ENCODE assay signal across 18 cellular contexts in genomic region chr11:64004590-64004984, GRCh38. TPM values are rescaled to one million over a fixed set of nuclear protein-coding genes. Genes with fewer than 3 reads are reported as not detected.
DNase-seq lines count a peak whose midpoint lies in the region; ATAC-seq, FAIRE-seq and TF ChIP-seq lines count a peak whose summit lies in the region.
"Had no signal": no experiment of that assay in that cellular context is flagged by ENCODE, and none has a peak within 500 bp of the region (broad histone marks: within the 10 kb centered on the region; RNA-seq: fewer than 3 reads in every experiment).

No MANE protein-coding gene starts in this region.

- no peak overlapping the region for H4K5ac ChIP-seq in H1 (ENCODE audit: insufficient read length, low read depth, low read length)

- no peak overlapping the region for H2AK5ac ChIP-seq in H1 (ENCODE audit: low read depth, low read length)

- 0 out of 2 replicates have a peak, but pooled peaks cover 5% of the 10 kb centered on the region for H3F3A ChIP-seq in GM23248 (ENCODE audit: insufficient read depth)

- no peaks in the 10 kb centered on the region for H3K36me3 ChIP-seq in GM23248 (ENCODE audit: low read depth)
- H3K36me3 ChIP-seq in SK-N-MC (ENCODE audit: insufficient read depth, low read length) = no peaks in the 10 kb centered on the region
- H3K36me3 ChIP-seq in H1 (ENCODE audit: control insufficient read depth in 2 of 4, insufficient read depth in 4 of 4, low read length in 3 of 4) = no peaks in the 10 kb centered on the region
- no peaks in the 10 kb centered on the region for H3K36me3 ChIP-seq in ovary
- no peaks in the 10 kb centered on the region for H3K36me3 ChIP-seq in esophagus muscularis mucosa
- H3K36me3 ChIP-seq: BE2C had no signal

- H2BK12ac ChIP-seq in H1 (ENCODE audit: low read depth, low read length) = no peak overlapping the region

- H3K27ac ChIP-seq in A549 (peak overlapping the region; percentile 31 to 75; a peak in 4 of 6 replicates), GM23248 (no peak overlapping the region), SK-N-MC (no peak overlapping the region), H1 (ENCODE audit: low read depth, low read length) (no peak overlapping the region), ovary (no peak overlapping the region), esophagus muscularis mucosa (replicated peaks in 1 of 4) (no peak overlapping the region)

- no peak for TF ChIP-seq EP300 in A549 (IDR thresholded peaks at IDR 0.05)
- no peak for TF ChIP-seq EP300 in H1 (IDR thresholded peaks at IDR 0.05; ENCODE audit: borderline replicate concordance in 1 of 2, low read depth in 2 of 2, low read length in 2 of 2)
- TF ChIP-seq EP300 in ovary (IDR thresholded peaks at IDR 0.05) = no peak
- no peak for TF ChIP-seq EP300 in esophagus muscularis mucosa (IDR thresholded peaks at IDR 0.05)

- H3K79me2 ChIP-seq in GM23248 (ENCODE audit: insufficient read depth) (no peaks in the 10 kb centered on the region), H1 (ENCODE audit: control insufficient read depth in 1 of 2, insufficient read depth in 2 of 2, low read length in 2 of 2) (no peaks in the 10 kb centered on the region)

- H3K9me2 ChIP-seq in GM23248 (ENCODE audit: insufficient read depth) = no peaks in the 10 kb centered on the region

- POLR2A ChIA-PET in A549 (lab: Yijun Ruan, JAX) (no interaction called here), H1 (lab: Charles Lee; ENCODE audit: partially characterized antibody) (interaction anchor here (1.1 kb wide), 1 partner anchor 30 kb away, joined by 3 read pairs; the partner anchor contains the start of gene COX8A)

- H3K4ac ChIP-seq in H1 (replicated peaks; ENCODE audit: insufficient read length, low read depth, low read length) = no peak overlapping the region

- no peak for TF ChIP-seq RAD21 in A549 (conservative IDR thresholded peaks at IDR 0.05 in 1 of 2, IDR thresholded peaks at IDR 0.05 in 1 of 2)
- TF ChIP-seq RAD21 in H1 (IDR thresholded peaks at IDR 0.05 in 1 of 2, conservative IDR thresholded peaks at IDR 0.05 in 1 of 2; ENCODE audit: low read depth in 2 of 2, low read length in 2 of 2) = no peak

- FAIRE-seq in A549 (lab: Jason Lieb, UNC) (no peak), H1 (lab: Jason Lieb, UNC) (no peak)

- H4K8ac ChIP-seq in H1 (ENCODE audit: extremely low read depth, insufficient read depth, low read length) = no peak overlapping the region; the same call in 1 of the 2 replicates

- TF ChIP-seq CTCF in A549 (IDR thresholded peaks at IDR 0.05) (no peak), H1 (IDR thresholded peaks at IDR 0.05; ENCODE audit: control extremely low read depth in 1 of 3, insufficient read depth in 1 of 3, low read depth in 1 of 3, low read length in 3 of 3) (no peak), ovary (IDR thresholded peaks at IDR 0.05) (no peak), esophagus muscularis mucosa (IDR thresholded peaks at IDR 0.05) (no peak)

- H3K23ac ChIP-seq in H1 (ENCODE audit: insufficient read length) = no peak overlapping the region

- peak in 1 of 2 experiments; percentile 75 for DNase-seq in A549 (ENCODE audit: low read depth in 1 of 2, low spot score in 1 of 2)
- DNase-seq in GM23248 = peak; percentile 17
- DNase-seq in SK-N-MC (ENCODE audit: low read depth, low spot score) = no peak
- no peak for DNase-seq in H1 (ENCODE audit: low read depth in 1 of 2, low spot score in 2 of 2)
- no peak for DNase-seq in ureter (ENCODE audit: low spot score)
- no peak for DNase-seq in ovary
- DNase-seq in kidney glomerular epithelial cell (lab: John Stamatoyannopoulos, UW) = no peak
- no peak for DNase-seq in esophagus muscularis mucosa (ENCODE audit: extremely low spot score)
- DNase-seq: BE2C; CD8-positive, alpha-beta memory T cell; DMS 273 treated with DMSO at 0.1 percent for 48 hours; HCEC 1CT; NCI-H1048; NCI-H146; NCI-H345; NCI-H526 treated with DMSO at 0.1 percent for 48 hours; NK-92 treated with Interleukin-12 subunit alpha and Interleukin-12 subunit beta, amount 100 ng/mL, for 24 hours; OCI-M1 had no signal

- no peak overlapping the region for H2BK5ac ChIP-seq in H1 (ENCODE audit: low read depth, low read length)

- 52% methylated on average over 4 of the region's 4 CpGs for WGBS in A549 (ENCODE audit: missing lambda C conversion rate)
- 75 to 78% methylated on average over 4 of the region's 4 CpGs for whole genome bisulfite sequencing in GM23248 (ENCODE audit: low coverage in 1 of 2, low lambda C conversion rate in 2 of 2, missing lambda C conversion rate in 2 of 2), 2 experiments
- 68% methylated on average over 4 of the region's 4 CpGs; no CpG with 5 or more reads in 1 of the 2 experiments for WGBS in H1 (ENCODE audit: extremely low coverage in 1 of 2, insufficient coverage in 1 of 2, insufficient read length in 1 of 2, insufficient replicate concordance in 2 of 2, low coverage in 1 of 2, low lambda C conversion rate in 2 of 2, missing lambda C conversion rate in 1 of 2), 2 experiments
- 77 to 85% (median 80%) methylated on average over 4 of the region's 4 CpGs for WGBS in ovary, 3 donors
- WGBS in esophagus muscularis mucosa = 73% methylated on average over 4 of the region's 4 CpGs

- no peak overlapping the region for H3K4me3 ChIP-seq in A549
- no peak overlapping the region for H3K4me3 ChIP-seq in GM23248
- 0 out of 2 replicates have a peak overlapping the region, but pooled peaks have one; percentile 7 for H3K4me3 ChIP-seq in SK-N-MC
- H3K4me3 ChIP-seq in H1 (ENCODE audit: extremely low read depth in 1 of 4, insufficient read depth in 2 of 4, low read depth in 3 of 4, low read length in 4 of 4) = no peak overlapping the region
- H3K4me3 ChIP-seq in ovary = no peak overlapping the region
- no peak overlapping the region for H3K4me3 ChIP-seq in esophagus muscularis mucosa

- intact Hi-C loops in ovary (cut with DNase I) (loop anchor here in 2 of 4 donors (5.0 to 10.0 kb wide), 2 partner anchors 148 to 290 kb away; partner anchors contain the start of gene KCNK4 (in 1 of the 2)), esophagus muscularis mucosa (cut with DNase I) (no loop called here)

- H4K20me1 ChIP-seq in GM23248 (ENCODE audit: insufficient read depth) = no peaks in the 10 kb centered on the region
- H4K20me1 ChIP-seq in H1 (replicated peaks in 1 of 2; ENCODE audit: control insufficient read depth in 1 of 2, insufficient read depth in 2 of 2, low read length in 2 of 2) = peaks cover 2 to 7% of the 10 kb centered on the region in 2 experiments

- no peak overlapping the region for H2BK120ac ChIP-seq in H1 (replicated peaks; ENCODE audit: low read depth, low read length)

- no peak overlapping the region for H3K18ac ChIP-seq in H1 (ENCODE audit: extremely low read depth, low read length)

- no peak overlapping the region for H4K91ac ChIP-seq in H1 (replicated peaks; ENCODE audit: insufficient read length, low read length)

- H3K9ac ChIP-seq in GM23248 (no peak overlapping the region), SK-N-MC (ENCODE audit: insufficient read length) (no peak overlapping the region), H1 (replicated peaks in 1 of 4; ENCODE audit: extremely low read depth in 1 of 4, low read depth in 3 of 4, low read length in 3 of 4) (no peak overlapping the region)

- H3K27me3 ChIP-seq in GM23248 (replicated peaks; ENCODE audit: insufficient read depth) (no peaks in the 10 kb centered on the region), H1 (replicated peaks in 1 of 4; ENCODE audit: control insufficient read depth in 3 of 4, extremely low read depth in 1 of 4, insufficient read depth in 3 of 4, low read length in 3 of 4) (peaks cover 33 to 80% (median 66%) of the 10 kb centered on the region in 4 experiments), ovary (no peaks in the 10 kb centered on the region), esophagus muscularis mucosa (peaks cover 0 to 15% (median 0%) of the 10 kb centered on the region in 4 donors)
- H3K27me3 ChIP-seq: BE2C had no signal

- in situ Hi-C loops in GM23248 (cut with MboI) = loop anchor here (10.0 kb wide), 1 partner anchor 140 kb away; no protein-coding TSS in a partner anchor

- no peak overlapping the region for H2AFZ ChIP-seq in GM23248
- no peak overlapping the region for H2AFZ ChIP-seq in H1 (ENCODE audit: low read length)

- TF ChIP-seq POLR2A in A549 (IDR thresholded peaks at IDR 0.05; ENCODE audit: low read length) = no peak
- TF ChIP-seq POLR2A in H1 (IDR thresholded peaks at IDR 0.05; ENCODE audit: control extremely low read depth in 1 of 2, low read depth in 2 of 2, low read length in 2 of 2) = no peak
- TF ChIP-seq POLR2A in ovary (IDR thresholded peaks at IDR 0.05) = no peak
- TF ChIP-seq POLR2A in esophagus muscularis mucosa (IDR thresholded peaks at IDR 0.05; ENCODE audit: low read depth) = no peak

- H3K14ac ChIP-seq in H1 (ENCODE audit: insufficient read length) = no peak overlapping the region

- H3K79me1 ChIP-seq in H1 (ENCODE audit: low read depth, low read length) = no peaks in the 10 kb centered on the region

- H3K23me2 ChIP-seq in H1 (ENCODE audit: low read depth, low read length) = peaks cover 18% of the 10 kb centered on the region; the same call in 1 of the 2 replicates

- CTCF ChIA-PET in A549 (lab: Yijun Ruan, JAX) (interaction anchor here (6.2 kb wide), 1 partner anchor 143 kb away, joined by 41 read pairs; no protein-coding TSS in a partner anchor), H1 (lab: Charles Lee; ENCODE audit: partially characterized antibody) (interaction anchor here (0.7 to 6.3 kb wide), 4 partner anchors 12 to 1447 kb away, joined by 3 to 43 read pairs (median 4); no protein-coding TSS in a partner anchor)

- H3K4me2 ChIP-seq in A549 (peak overlapping the region; percentile 37), GM23248 (ENCODE audit: unreplicated experiment) (no peak overlapping the region), H1 (ENCODE audit: insufficient read depth in 1 of 2, low read depth in 2 of 2, low read length in 2 of 2) (no peak overlapping the region)

- H3K9me3 ChIP-seq in A549 = no peaks in the 10 kb centered on the region
- no peaks in the 10 kb centered on the region for H3K9me3 ChIP-seq in GM23248 (ENCODE audit: low read depth)
- H3K9me3 ChIP-seq in SK-N-MC (ENCODE audit: low read depth, low read length) = no peaks in the 10 kb centered on the region
- H3K9me3 ChIP-seq in H1 (ENCODE audit: insufficient read depth in 2 of 2, low read depth in 1 of 2, low read length in 1 of 2) = no peaks in the 10 kb centered on the region
- H3K9me3 ChIP-seq in ovary = no peaks in the 10 kb centered on the region
- no peaks in the 10 kb centered on the region for H3K9me3 ChIP-seq in esophagus muscularis mucosa
- H3K9me3 ChIP-seq: BE2C had no signal

- H3K56ac ChIP-seq in H1 (replicated peaks; ENCODE audit: insufficient read length, low read depth, low read length) = no peak overlapping the region

- no peak overlapping the region for H2BK15ac ChIP-seq in H1 (ENCODE audit: low read length)

- no peak overlapping the region for H2BK20ac ChIP-seq in H1 (ENCODE audit: low read length)

- H3K4me1 ChIP-seq in A549 = peaks cover 38% of the 10 kb centered on the region
- peaks cover 8% of the 10 kb centered on the region for H3K4me1 ChIP-seq in GM23248 (ENCODE audit: insufficient read depth)
- peaks cover 0 to 20% (median 12%) of the 10 kb centered on the region in 4 experiments; a peak in 5 of 7 replicates for H3K4me1 ChIP-seq in H1 (replicated peaks in 1 of 4; ENCODE audit: control insufficient read depth in 3 of 4, insufficient read depth in 4 of 4, low read length in 3 of 4)
- peaks cover 13% of the 10 kb centered on the region for H3K4me1 ChIP-seq in ovary (ENCODE audit: insufficient read depth)
- H3K4me1 ChIP-seq in esophagus muscularis mucosa = peaks cover 43 to 56% (median 50%) of the 10 kb centered on the region in 4 donors
- H3K4me1 ChIP-seq: BE2C had no signal

- no peak for ATAC-seq in A549

RNA-seq across cellular contexts. Expression of gene OTUB1, which starts 18.3 kb away (rescaled TPM):
- polyA plus RNA-seq in A549 (2011; rRNA removed) = 109 and 113 TPM in 2 replicates
- polyA plus RNA-seq in A549 (2012; cell fraction: cytosol; rRNA removed) = 235 and 277 TPM in 2 replicates
- 475 and 538 TPM in 2 replicates for polyA plus RNA-seq in A549 (2012; cell fraction: nucleus; rRNA removed)
- 94.0 to 97.4 TPM (median 95.8 TPM) in 3 replicates for polyA plus RNA-seq in A549 (2017; fragmentation: RNase III; extraction: RNeasy Plus Mini Kit Qiagen cat#74134 plus additional on column Dnase treatment)
- polyA minus RNA-seq in A549 (2011; rRNA and poly(A)+ RNA removed) = 88.6 and 93.5 TPM in 2 replicates
- 35.5 and 48.3 TPM in 2 replicates for total RNA-seq in GM23248 (2014; rRNA removed; shearing (Covaris generic))
- polyA plus RNA-seq in GM23248 (2016; fragmentation: Nextera tagmentation; extraction: Ambion mirVana) = 123 and 130 TPM in 2 replicates
- 110 and 112 TPM in 2 replicates for total RNA-seq in H1 (2021; fragmentation: NEBNext Ultra II Directional; extraction: Animal tissue kit (Norgen Biotek cat#: 25700))
- 274 and 348 TPM in 2 replicates for polyA plus RNA-seq in H1 (2011; rRNA removed)
- 214 TPM for polyA plus RNA-seq in H1 (2011; cell fraction: cytosol; rRNA removed)
- polyA plus RNA-seq in H1 (2011; cell fraction: nucleus; rRNA removed) = 408 TPM
- polyA plus RNA-seq in H1 (2012, experiment 1 of 2) = 116 to 162 TPM (median 150 TPM) in 4 replicates
- 177 TPM for polyA plus RNA-seq in H1 (2012, experiment 2 of 2)
- polyA plus RNA-seq in H1 (2013, experiment 1 of 2) = 88.3 TPM
- polyA plus RNA-seq in H1 (2013, experiment 2 of 2) = 81.7 TPM
- 105 and 113 TPM in 2 replicates for polyA minus RNA-seq in H1 (2011; rRNA and poly(A)+ RNA removed)
- polyA minus RNA-seq in H1 (2011; cell fraction: cytosol; rRNA and poly(A)+ RNA removed) = 71.3 TPM
- polyA minus RNA-seq in H1 (2011; cell fraction: nucleus; rRNA and poly(A)+ RNA removed) = 57.0 TPM
- total RNA-seq in ureter = 75.5 TPM
- total RNA-seq in ovary = 10 to 100 TPM; 49.4 to 66.7 (median 50.7) TPM
- 10 to 100 TPM; 34.7 to 55.1 TPM for polyA plus RNA-seq in ovary
- total RNA-seq in esophagus muscularis mucosa = 10 to 100 TPM; 57.7 to 70.5 (median 65.4) TPM

RNA-seq across cellular contexts. Expression of gene COX8A, which starts 30.2 kb away (rescaled TPM):
- polyA plus RNA-seq in A549 (2011; rRNA removed) = 312 and 358 TPM in 2 replicates
- polyA plus RNA-seq in A549 (2012; cell fraction: cytosol; rRNA removed) = 1,415 and 1,671 TPM in 2 replicates
- 2,004 and 2,028 TPM in 2 replicates for polyA plus RNA-seq in A549 (2012; cell fraction: nucleus; rRNA removed)
- 750 to 794 TPM (median 759 TPM) in 3 replicates for polyA plus RNA-seq in A549 (2017; fragmentation: RNase III; extraction: RNeasy Plus Mini Kit Qiagen cat#74134 plus additional on column Dnase treatment)
- polyA minus RNA-seq in A549 (2011; rRNA and poly(A)+ RNA removed) = 299 and 328 TPM in 2 replicates
- total RNA-seq in GM23248 (2014; rRNA removed; shearing (Covaris generic)) = 358 and 388 TPM in 2 replicates
- polyA plus RNA-seq in GM23248 (2016; fragmentation: Nextera tagmentation; extraction: Ambion mirVana) = 397 and 417 TPM in 2 replicates
- total RNA-seq in H1 (2021; fragmentation: NEBNext Ultra II Directional; extraction: Animal tissue kit (Norgen Biotek cat#: 25700)) = 365 and 413 TPM in 2 replicates
- 1,720 and 2,058 TPM in 2 replicates for polyA plus RNA-seq in H1 (2011; rRNA removed)
- polyA plus RNA-seq in H1 (2011; cell fraction: cytosol; rRNA removed) = 801 TPM
- polyA plus RNA-seq in H1 (2011; cell fraction: nucleus; rRNA removed) = 895 TPM
- polyA plus RNA-seq in H1 (2012, experiment 1 of 2) = 439 to 800 TPM (median 741 TPM) in 4 replicates
- 1,693 TPM for polyA plus RNA-seq in H1 (2012, experiment 2 of 2)
- polyA plus RNA-seq in H1 (2013, experiment 1 of 2) = 891 TPM
- polyA plus RNA-seq in H1 (2013, experiment 2 of 2) = 816 TPM
- polyA minus RNA-seq in H1 (2011; rRNA and poly(A)+ RNA removed) = 145 and 160 TPM in 2 replicates
- 241 TPM for polyA minus RNA-seq in H1 (2011; cell fraction: cytosol; rRNA and poly(A)+ RNA removed)
- polyA minus RNA-seq in H1 (2011; cell fraction: nucleus; rRNA and poly(A)+ RNA removed) = 152 TPM
- 291 TPM for total RNA-seq in ureter
- total RNA-seq in ovary = 100 to 1,000 TPM; 197 to 339 (median 222) TPM
- 100 to 1,000 TPM in 1 of 2 donors, 10 to 100 TPM in 1; 64.8 to 438 TPM for polyA plus RNA-seq in ovary
- total RNA-seq in esophagus muscularis mucosa = 100 to 1,000 TPM; 393 to 518 (median 445) TPM

RNA-seq across cellular contexts. Expression of gene FLRT1, which starts 31.1 kb away (rescaled TPM):
- 0.28 and 0.31 TPM in 2 replicates for polyA plus RNA-seq in A549 (2011; rRNA removed)
- polyA plus RNA-seq in A549 (2012; cell fraction: cytosol; rRNA removed) = 0.08 and 0.10 TPM in 2 replicates
- 0.02 and 0.10 TPM in 2 replicates for polyA plus RNA-seq in A549 (2012; cell fraction: nucleus; rRNA removed)
- polyA plus RNA-seq in A549 (2017; fragmentation: RNase III; extraction: RNeasy Plus Mini Kit Qiagen cat#74134 plus additional on column Dnase treatment) = 0.07 to 0.13 TPM (median 0.10 TPM) in 3 replicates
- polyA minus RNA-seq in A549 (2011; rRNA and poly(A)+ RNA removed) = 0.58 and 0.73 TPM in 2 replicates
- total RNA-seq in GM23248 (2014; rRNA removed; shearing (Covaris generic)) = 0.22 TPM in 1 of 2 replicates, not detected in the other
- 0.09 TPM in 1 of 2 replicates, not detected in the other for polyA plus RNA-seq in GM23248 (2016; fragmentation: Nextera tagmentation; extraction: Ambion mirVana)
- total RNA-seq in H1 (2021; fragmentation: NEBNext Ultra II Directional; extraction: Animal tissue kit (Norgen Biotek cat#: 25700)) = 0.28 and 0.42 TPM in 2 replicates
- 0.14 and 0.20 TPM in 2 replicates for polyA plus RNA-seq in H1 (2011; rRNA removed)
- 0.10 TPM for polyA plus RNA-seq in H1 (2011; cell fraction: cytosol; rRNA removed)
- 0.19 TPM for polyA plus RNA-seq in H1 (2011; cell fraction: nucleus; rRNA removed)
- 0.30 to 0.89 TPM (median 0.74 TPM) in 4 replicates for polyA plus RNA-seq in H1 (2012, experiment 1 of 2)
- polyA plus RNA-seq in H1 (2012, experiment 2 of 2) = 0.17 TPM
- 0.61 TPM for polyA plus RNA-seq in H1 (2013, experiment 1 of 2)
- 0.59 TPM for polyA plus RNA-seq in H1 (2013, experiment 2 of 2)
- 0.16 and 0.20 TPM in 2 replicates for polyA minus RNA-seq in H1 (2011; rRNA and poly(A)+ RNA removed)
- polyA minus RNA-seq in H1 (2011; cell fraction: cytosol; rRNA and poly(A)+ RNA removed) = 0.29 TPM
- not detected for polyA minus RNA-seq in H1 (2011; cell fraction: nucleus; rRNA and poly(A)+ RNA removed)
- total RNA-seq in ureter = 0.13 TPM
- 1 to 10 TPM in 1 of 7 donors, under 1 TPM in 6; 0.23 to 1.2 (median 0.45) TPM for total RNA-seq in ovary
- under 1 TPM; 0.13 to 0.17 TPM for polyA plus RNA-seq in ovary
- total RNA-seq in esophagus muscularis mucosa = 1 to 10 TPM; 2.1 to 5.0 (median 3.1) TPM
- total RNA-seq: CD8-positive, alpha-beta memory T cell had no signal
- polyA plus RNA-seq: CD8-positive, alpha-beta memory T cell had no signal

Comparison
In these comparisons a context has a peak if more than half of its experiments do, and no peak if none do; other contexts are left out.
1. H3K27ac ChIP-seq: peak in A549 (2 of 2); none in GM23248 (single experiment), SK-N-MC (single experiment), H1 (single experiment), ovary (0 of 2) and esophagus muscularis mucosa (0 of 4).
2. Of the 18 proteins assayed by ChIP-seq in both H1 and A549: peak only in H1: none; only in A549: none; in both: KDM1A; in neither: 16; mixed calls (peak in some experiments, not most) for 1.